1 cellular context compared by ENCODE assay signal in the genomic region with DNA sequence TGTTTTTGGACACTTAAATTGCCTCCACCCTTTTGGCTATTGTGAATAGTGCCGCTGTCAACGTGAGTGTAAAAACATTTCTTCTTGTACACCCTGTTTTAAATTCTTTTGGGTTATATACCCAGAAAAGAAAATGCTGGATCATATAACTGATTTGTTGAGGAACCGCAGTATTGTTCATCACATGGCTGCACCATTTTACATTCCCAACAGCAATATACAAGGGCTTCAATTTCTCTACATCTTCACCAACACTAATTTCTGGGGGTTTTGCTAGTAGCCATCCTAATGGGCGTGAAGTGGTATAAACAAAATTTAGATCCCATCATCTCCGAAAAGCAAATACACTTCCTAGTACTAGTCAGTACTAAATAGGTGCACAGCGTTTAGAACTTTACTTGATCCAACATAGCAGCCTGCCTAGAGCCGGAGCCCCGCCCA.
A peak's percentile ranks its signal among the peaks of the same experiment; 100 is the strongest.
TF ChIP-seq lines count a peak whose summit lies in the region.

No MANE protein-coding gene starts in this region.

TF ChIP-seq in K562, 482 proteins besides CTCF, POLR2A, EP300 and RAD21 (continued from another document and continues in another):
- TF ChIP-seq, protein P1, sequence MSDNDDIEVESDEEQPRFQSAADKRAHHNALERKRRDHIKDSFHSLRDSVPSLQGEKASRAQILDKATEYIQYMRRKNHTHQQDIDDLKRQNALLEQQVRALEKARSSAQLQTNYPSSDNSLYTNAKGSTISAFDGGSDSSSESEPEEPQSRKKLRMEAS (CRISPR knock-in tag; IDR thresholded peaks at IDR 0.05), result no peak
- TF ChIP-seq GABPA (tag; conservative IDR thresholded peaks at IDR 0.05; ENCODE audit: low read depth) (0 out of 2 replicates have a peak, but pooled peaks have one; percentile 16), PCBP2 (IDR thresholded peaks at IDR 0.05; ENCODE audit: low read depth, low read length, poor library complexity, severe bottlenecking) (no peak), MTA3 (IDR thresholded peaks at IDR 0.05; ENCODE audit: borderline replicate concordance) (no peak), NFIX (CRISPR knock-in tag; IDR thresholded peaks at IDR 0.05; ENCODE audit: low read depth) (no peak), ZNF239 (CRISPR knock-in tag; IDR thresholded peaks at IDR 0.05) (no peak), KDM4B (IDR thresholded peaks at IDR 0.05; ENCODE audit: borderline replicate concordance in 2 of 2, low read depth in 1 of 2) (no peak; a peak in 1 of 4 replicates), SMAD1 (IDR thresholded peaks at IDR 0.05; ENCODE audit: low read depth, low read length, partially characterized antibody) (peak; percentile 26), ETV6 (IDR thresholded peaks at IDR 0.05; ENCODE audit: borderline replicate concordance in 1 of 2, low read depth in 2 of 2, low read length in 1 of 2) (no peak), ETV6 (CRISPR knock-in tag; IDR thresholded peaks at IDR 0.05; ENCODE audit: borderline replicate concordance) (0 out of 2 replicates have a peak, but pooled peaks have one; percentile 19), BCOR (IDR thresholded peaks at IDR 0.05) (no peak), HDAC8 (tag; IDR thresholded peaks at IDR 0.05) (no peak), MAFF (IDR thresholded peaks at IDR 0.05; ENCODE audit: low read length) (peak; percentile 3; the same call in 1 of the 2 replicates), POLR2B (IDR thresholded peaks at IDR 0.05; ENCODE audit: low read depth, partially characterized antibody) (no peak), ZNF134 (CRISPR knock-in tag; conservative IDR thresholded peaks at IDR 0.05) (no peak), CHD1 (IDR thresholded peaks at IDR 0.05; ENCODE audit: low read length) (no peak), JUNB (CRISPR knock-in tag; conservative IDR thresholded peaks at IDR 0.05) (no peak), NFYB (IDR thresholded peaks at IDR 0.05; ENCODE audit: extremely low read depth, insufficient read length) (no peak), JUN (IDR thresholded peaks at IDR 0.05; ENCODE audit: borderline replicate concordance, low read depth, low read length) (no peak), JUN (CRISPR knock-in tag; IDR thresholded peaks at IDR 0.05; ENCODE audit: borderline replicate concordance) (no peak), NR2C1 (IDR thresholded peaks at IDR 0.05) (no peak), NR2C1 (tag; IDR thresholded peaks at IDR 0.05) (no peak), ZNF282 (CRISPR knock-in tag; IDR thresholded peaks at IDR 0.05) (no peak), DNMT1 (IDR thresholded peaks at IDR 0.05) (no peak), TAF1 (IDR thresholded peaks at IDR 0.05; ENCODE audit: control insufficient read depth, extremely low read depth, insufficient read depth, low read length, severe bottlenecking) (no peak), ERF (CRISPR knock-in tag; IDR thresholded peaks at IDR 0.05) (no peak; the same call in 1 of the 2 replicates), NCOR1 (IDR thresholded peaks at IDR 0.05) (peak; percentile 48; the same call in 1 of the 2 replicates), ZBTB1 (CRISPR knock-in tag; IDR thresholded peaks at IDR 0.05; ENCODE audit: borderline replicate concordance, low read depth) (no peak), POLR2AphosphoS5 (IDR thresholded peaks at IDR 0.05; ENCODE audit: control insufficient read depth, insufficient read depth, low read depth, low read length) (peak; percentile 90), ZC3H11A (IDR thresholded peaks at IDR 0.05; ENCODE audit: low read depth, low read length) (no peak), MXI1 (IDR thresholded peaks at IDR 0.05; ENCODE audit: low read depth, low read length) (0 out of 2 replicates have a peak, but pooled peaks have one; percentile 24), ZNF263 (CRISPR knock-in tag; IDR thresholded peaks at IDR 0.05; ENCODE audit: borderline replicate concordance) (no peak), ZNF830 (CRISPR knock-in tag; IDR thresholded peaks at IDR 0.05) (no peak), ZNF589 (CRISPR knock-in tag; IDR thresholded peaks at IDR 0.05; ENCODE audit: low read depth) (no peak), CCNT2 (IDR thresholded peaks at IDR 0.05; ENCODE audit: borderline replicate concordance, extremely low read depth, insufficient read length, low read depth, low read length) (no peak), GTF2E2 (tag; IDR thresholded peaks at IDR 0.05) (0 out of 2 replicates have a peak, but pooled peaks have one; percentile 30), HDAC1 (IDR thresholded peaks at IDR 0.05) (no peak; a peak in 1 of 4 replicates), BCL6 (CRISPR knock-in tag; IDR thresholded peaks at IDR 0.05) (no peak), ZNF384 (IDR thresholded peaks at IDR 0.05; ENCODE audit: low read depth, low read length) (no peak), ZNF274 (IDR thresholded peaks at IDR 0.05; ENCODE audit: borderline replicate concordance, low read depth, low read length) (no peak), SMAD2 (IDR thresholded peaks at IDR 0.05; ENCODE audit: low read depth, low read length) (no peak)
- TF ChIP-seq, protein P2, sequence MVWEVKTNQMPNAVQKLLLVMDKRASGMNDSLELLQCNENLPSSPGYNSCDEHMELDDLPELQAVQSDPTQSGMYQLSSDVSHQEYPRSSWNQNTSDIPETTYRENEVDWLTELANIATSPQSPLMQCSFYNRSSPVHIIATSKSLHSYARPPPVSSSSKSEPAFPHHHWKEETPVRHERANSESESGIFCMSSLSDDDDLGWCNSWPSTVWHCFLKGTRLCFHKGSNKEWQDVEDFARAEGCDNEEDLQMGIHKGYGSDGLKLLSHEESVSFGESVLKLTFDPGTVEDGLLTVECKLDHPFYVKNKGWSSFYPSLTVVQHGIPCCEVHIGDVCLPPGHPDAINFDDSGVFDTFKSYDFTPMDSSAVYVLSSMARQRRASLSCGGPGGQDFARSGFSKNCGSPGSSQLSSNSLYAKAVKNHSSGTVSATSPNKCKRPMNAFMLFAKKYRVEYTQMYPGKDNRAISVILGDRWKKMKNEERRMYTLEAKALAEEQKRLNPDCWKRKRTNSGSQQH (CRISPR knock-in tag; IDR thresholded peaks at IDR 0.05), result peak; percentile 43; the same call in 1 of the 2 replicates
- TF ChIP-seq, protein P3, sequence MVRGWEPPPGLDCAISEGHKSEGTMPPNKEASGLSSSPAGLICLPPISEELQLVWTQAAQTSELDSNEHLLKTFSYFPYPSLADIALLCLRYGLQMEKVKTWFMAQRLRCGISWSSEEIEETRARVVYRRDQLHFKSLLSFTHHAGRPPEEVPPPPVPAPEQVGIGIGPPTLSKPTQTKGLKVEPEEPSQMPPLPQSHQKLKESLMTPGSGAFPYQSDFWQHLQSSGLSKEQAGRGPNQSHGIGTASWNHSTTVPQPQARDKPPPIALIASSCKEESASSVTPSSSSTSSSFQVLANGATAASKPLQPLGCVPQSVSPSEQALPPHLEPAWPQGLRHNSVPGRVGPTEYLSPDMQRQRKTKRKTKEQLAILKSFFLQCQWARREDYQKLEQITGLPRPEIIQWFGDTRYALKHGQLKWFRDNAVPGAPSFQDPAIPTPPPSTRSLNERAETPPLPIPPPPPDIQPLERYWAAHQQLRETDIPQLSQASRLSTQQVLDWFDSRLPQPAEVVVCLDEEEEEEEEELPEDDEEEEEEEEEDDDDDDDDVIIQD (CRISPR knock-in tag; IDR thresholded peaks at IDR 0.05), result no peak
- TF ChIP-seq, protein P4, sequence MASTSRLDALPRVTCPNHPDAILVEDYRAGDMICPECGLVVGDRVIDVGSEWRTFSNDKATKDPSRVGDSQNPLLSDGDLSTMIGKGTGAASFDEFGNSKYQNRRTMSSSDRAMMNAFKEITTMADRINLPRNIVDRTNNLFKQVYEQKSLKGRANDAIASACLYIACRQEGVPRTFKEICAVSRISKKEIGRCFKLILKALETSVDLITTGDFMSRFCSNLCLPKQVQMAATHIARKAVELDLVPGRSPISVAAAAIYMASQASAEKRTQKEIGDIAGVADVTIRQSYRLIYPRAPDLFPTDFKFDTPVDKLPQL (IDR thresholded peaks at IDR 0.05; ENCODE audit: extremely low read depth, insufficient read length), result no peak
- TF ChIP-seq, protein P5, sequence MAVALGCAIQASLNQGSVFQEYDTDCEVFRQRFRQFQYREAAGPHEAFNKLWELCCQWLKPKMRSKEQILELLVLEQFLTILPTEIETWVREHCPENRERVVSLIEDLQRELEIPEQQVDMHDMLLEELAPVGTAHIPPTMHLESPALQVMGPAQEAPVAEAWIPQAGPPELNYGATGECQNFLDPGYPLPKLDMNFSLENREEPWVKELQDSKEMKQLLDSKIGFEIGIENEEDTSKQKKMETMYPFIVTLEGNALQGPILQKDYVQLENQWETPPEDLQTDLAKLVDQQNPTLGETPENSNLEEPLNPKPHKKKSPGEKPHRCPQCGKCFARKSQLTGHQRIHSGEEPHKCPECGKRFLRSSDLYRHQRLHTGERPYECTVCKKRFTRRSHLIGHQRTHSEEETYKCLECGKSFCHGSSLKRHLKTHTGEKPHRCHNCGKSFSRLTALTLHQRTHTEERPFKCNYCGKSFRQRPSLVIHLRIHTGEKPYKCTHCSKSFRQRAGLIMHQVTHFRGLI (CRISPR knock-in tag; IDR thresholded peaks at IDR 0.05), result no peak
- TF ChIP-seq, protein P6, sequence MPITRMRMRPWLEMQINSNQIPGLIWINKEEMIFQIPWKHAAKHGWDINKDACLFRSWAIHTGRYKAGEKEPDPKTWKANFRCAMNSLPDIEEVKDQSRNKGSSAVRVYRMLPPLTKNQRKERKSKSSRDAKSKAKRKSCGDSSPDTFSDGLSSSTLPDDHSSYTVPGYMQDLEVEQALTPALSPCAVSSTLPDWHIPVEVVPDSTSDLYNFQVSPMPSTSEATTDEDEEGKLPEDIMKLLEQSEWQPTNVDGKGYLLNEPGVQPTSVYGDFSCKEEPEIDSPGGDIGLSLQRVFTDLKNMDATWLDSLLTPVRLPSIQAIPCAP (CRISPR knock-in tag; IDR thresholded peaks at IDR 0.05; ENCODE audit: borderline replicate concordance), result no peak
- TF ChIP-seq, protein P7, sequence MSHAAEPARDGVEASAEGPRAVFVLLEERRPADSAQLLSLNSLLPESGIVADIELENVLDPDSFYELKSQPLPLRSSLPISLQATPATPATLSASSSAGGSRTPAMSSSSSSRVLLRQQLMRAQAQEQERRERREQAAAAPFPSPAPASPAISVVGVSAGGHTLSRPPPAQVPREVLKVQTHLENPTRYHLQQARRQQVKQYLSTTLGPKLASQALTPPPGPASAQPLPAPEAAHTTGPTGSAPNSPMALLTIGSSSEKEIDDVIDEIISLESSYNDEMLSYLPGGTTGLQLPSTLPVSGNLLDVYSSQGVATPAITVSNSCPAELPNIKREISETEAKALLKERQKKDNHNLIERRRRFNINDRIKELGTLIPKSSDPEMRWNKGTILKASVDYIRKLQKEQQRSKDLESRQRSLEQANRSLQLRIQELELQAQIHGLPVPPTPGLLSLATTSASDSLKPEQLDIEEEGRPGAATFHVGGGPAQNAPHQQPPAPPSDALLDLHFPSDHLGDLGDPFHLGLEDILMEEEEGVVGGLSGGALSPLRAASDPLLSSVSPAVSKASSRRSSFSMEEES (CRISPR knock-in tag; IDR thresholded peaks at IDR 0.05), result no peak
- TF ChIP-seq, protein P8, sequence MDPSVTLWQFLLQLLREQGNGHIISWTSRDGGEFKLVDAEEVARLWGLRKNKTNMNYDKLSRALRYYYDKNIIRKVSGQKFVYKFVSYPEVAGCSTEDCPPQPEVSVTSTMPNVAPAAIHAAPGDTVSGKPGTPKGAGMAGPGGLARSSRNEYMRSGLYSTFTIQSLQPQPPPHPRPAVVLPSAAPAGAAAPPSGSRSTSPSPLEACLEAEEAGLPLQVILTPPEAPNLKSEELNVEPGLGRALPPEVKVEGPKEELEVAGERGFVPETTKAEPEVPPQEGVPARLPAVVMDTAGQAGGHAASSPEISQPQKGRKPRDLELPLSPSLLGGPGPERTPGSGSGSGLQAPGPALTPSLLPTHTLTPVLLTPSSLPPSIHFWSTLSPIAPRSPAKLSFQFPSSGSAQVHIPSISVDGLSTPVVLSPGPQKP (CRISPR knock-in tag; IDR thresholded peaks at IDR 0.05), result no peak
- TF ChIP-seq, protein P9, sequence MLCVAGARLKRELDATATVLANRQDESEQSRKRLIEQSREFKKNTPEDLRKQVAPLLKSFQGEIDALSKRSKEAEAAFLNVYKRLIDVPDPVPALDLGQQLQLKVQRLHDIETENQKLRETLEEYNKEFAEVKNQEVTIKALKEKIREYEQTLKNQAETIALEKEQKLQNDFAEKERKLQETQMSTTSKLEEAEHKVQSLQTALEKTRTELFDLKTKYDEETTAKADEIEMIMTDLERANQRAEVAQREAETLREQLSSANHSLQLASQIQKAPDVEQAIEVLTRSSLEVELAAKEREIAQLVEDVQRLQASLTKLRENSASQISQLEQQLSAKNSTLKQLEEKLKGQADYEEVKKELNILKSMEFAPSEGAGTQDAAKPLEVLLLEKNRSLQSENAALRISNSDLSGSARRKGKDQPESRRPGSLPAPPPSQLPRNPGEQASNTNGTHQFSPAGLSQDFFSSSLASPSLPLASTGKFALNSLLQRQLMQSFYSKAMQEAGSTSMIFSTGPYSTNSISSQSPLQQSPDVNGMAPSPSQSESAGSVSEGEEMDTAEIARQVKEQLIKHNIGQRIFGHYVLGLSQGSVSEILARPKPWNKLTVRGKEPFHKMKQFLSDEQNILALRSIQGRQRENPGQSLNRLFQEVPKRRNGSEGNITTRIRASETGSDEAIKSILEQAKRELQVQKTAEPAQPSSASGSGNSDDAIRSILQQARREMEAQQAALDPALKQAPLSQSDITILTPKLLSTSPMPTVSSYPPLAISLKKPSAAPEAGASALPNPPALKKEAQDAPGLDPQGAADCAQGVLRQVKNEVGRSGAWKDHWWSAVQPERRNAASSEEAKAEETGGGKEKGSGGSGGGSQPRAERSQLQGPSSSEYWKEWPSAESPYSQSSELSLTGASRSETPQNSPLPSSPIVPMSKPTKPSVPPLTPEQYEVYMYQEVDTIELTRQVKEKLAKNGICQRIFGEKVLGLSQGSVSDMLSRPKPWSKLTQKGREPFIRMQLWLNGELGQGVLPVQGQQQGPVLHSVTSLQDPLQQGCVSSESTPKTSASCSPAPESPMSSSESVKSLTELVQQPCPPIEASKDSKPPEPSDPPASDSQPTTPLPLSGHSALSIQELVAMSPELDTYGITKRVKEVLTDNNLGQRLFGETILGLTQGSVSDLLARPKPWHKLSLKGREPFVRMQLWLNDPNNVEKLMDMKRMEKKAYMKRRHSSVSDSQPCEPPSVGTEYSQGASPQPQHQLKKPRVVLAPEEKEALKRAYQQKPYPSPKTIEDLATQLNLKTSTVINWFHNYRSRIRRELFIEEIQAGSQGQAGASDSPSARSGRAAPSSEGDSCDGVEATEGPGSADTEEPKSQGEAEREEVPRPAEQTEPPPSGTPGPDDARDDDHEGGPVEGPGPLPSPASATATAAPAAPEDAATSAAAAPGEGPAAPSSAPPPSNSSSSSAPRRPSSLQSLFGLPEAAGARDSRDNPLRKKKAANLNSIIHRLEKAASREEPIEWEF (CRISPR knock-in tag; IDR thresholded peaks at IDR 0.05), result no peak
- TF ChIP-seq, protein P10, sequence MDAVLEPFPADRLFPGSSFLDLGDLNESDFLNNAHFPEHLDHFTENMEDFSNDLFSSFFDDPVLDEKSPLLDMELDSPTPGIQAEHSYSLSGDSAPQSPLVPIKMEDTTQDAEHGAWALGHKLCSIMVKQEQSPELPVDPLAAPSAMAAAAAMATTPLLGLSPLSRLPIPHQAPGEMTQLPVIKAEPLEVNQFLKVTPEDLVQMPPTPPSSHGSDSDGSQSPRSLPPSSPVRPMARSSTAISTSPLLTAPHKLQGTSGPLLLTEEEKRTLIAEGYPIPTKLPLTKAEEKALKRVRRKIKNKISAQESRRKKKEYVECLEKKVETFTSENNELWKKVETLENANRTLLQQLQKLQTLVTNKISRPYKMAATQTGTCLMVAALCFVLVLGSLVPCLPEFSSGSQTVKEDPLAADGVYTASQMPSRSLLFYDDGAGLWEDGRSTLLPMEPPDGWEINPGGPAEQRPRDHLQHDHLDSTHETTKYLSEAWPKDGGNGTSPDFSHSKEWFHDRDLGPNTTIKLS (IDR thresholded peaks at IDR 0.05; ENCODE audit: borderline replicate concordance, low read depth), result no peak
